In genomic region chr11:665062-665706, GRCh38 we compare ENCODE assay signal across 14 cellular contexts. TPM values are rescaled to one million over a fixed set of nuclear protein-coding genes. Genes with fewer than 3 reads are reported as not detected.
A peak's percentile ranks its signal among the peaks of the same experiment; 100 is the strongest.
DNase-seq lines count a peak whose midpoint lies in the region; ATAC-seq and TF ChIP-seq lines count a peak whose summit lies in the region.
"Had no signal": no experiment of that assay in that cellular context is flagged by ENCODE, and none has a peak within 500 bp of the region (broad histone marks: within the 10 kb centered on the region; RNA-seq: fewer than 3 reads in every experiment).

No MANE protein-coding gene starts in this region.

- peak overlapping the region; percentile 70 for H3K4me2 ChIP-seq in skeletal muscle satellite cell (ENCODE audit: low read length)

- H3K9ac ChIP-seq in skeletal muscle satellite cell (ENCODE audit: low read depth, low read length) = peak overlapping the region; percentile 34

- H3K4me3 ChIP-seq in SJCRH30 = no peak overlapping the region
- no peak overlapping the region for H3K4me3 ChIP-seq in fibroblast of villous mesenchyme (ENCODE audit: low read depth, low read length)
- H3K4me3 ChIP-seq in skeletal muscle satellite cell (ENCODE audit: low read length) = peak overlapping the region; percentile 20
- H3K4me3 ChIP-seq: cardiac muscle cell had no signal

- H3K9me3 ChIP-seq in SJCRH30 (replicated peaks) = no peaks in the 10 kb centered on the region
- H3K9me3 ChIP-seq in skeletal muscle satellite cell (replicated peaks; ENCODE audit: low read length) = no peaks in the 10 kb centered on the region

- H3K4me1 ChIP-seq in SJCRH30 (peaks cover 19% of the 10 kb centered on the region), skeletal muscle satellite cell (ENCODE audit: control insufficient read depth, insufficient read depth, low read length) (peaks cover 18% of the 10 kb centered on the region)

- ATAC-seq in HG02623 (IDR thresholded peaks at IDR 0.05; ENCODE audit: unreplicated experiment) (no peak), HG03135 (IDR thresholded peaks at IDR 0.05; ENCODE audit: unreplicated experiment) (no peak)
- ATAC-seq: activated CD8-positive, alpha-beta memory T cell treated with anti-CD3 and anti-CD28 coated beads, Interleukin-2, amount 10 ng/mL, durations not matched to agents 7 days and 5 days; natural killer cell had no signal

- H3K36me3 ChIP-seq in SJCRH30 (peaks cover 16% of the 10 kb centered on the region), skeletal muscle satellite cell (ENCODE audit: insufficient read depth, low read length) (peaks cover 15% of the 10 kb centered on the region)

- H3K27ac ChIP-seq in C4-2B = peak overlapping the region; percentile 75
- H3K27ac ChIP-seq in SJCRH30 = peak overlapping the region; percentile 96
- H3K27ac ChIP-seq: cardiac muscle cell had no signal

- DNase-seq in SJCRH30 (peak; percentile 91 to 98), fibroblast of villous mesenchyme (ENCODE audit: low read depth) (peak; percentile 96), superior temporal gyrus (ENCODE audit: extremely low spot score) (no peak), dermis blood vessel endothelial cell (no peak)
- DNase-seq: activated CD8-positive, alpha-beta memory T cell treated with anti-CD3 and anti-CD28 coated beads, Interleukin-2, amount 10 ng/mL, durations not matched to agents 7 days and 5 days; activated naive CD4-positive, alpha-beta T cell treated with Interleukin-2 at 50 U/mL for 16 hours; natural killer cell had no signal

- TF ChIP-seq CTCF in C4-2B (conservative IDR thresholded peaks at IDR 0.05) (no peak), fibroblast of villous mesenchyme (IDR thresholded peaks at IDR 0.05; ENCODE audit: insufficient read depth, low read depth, low read length) (no peak)

- H3K27me3 ChIP-seq in SJCRH30 (no peaks in the 10 kb centered on the region), skeletal muscle satellite cell (ENCODE audit: control insufficient read depth, insufficient read depth, low read length) (no peaks in the 10 kb centered on the region)
- H3K27me3 ChIP-seq: cardiac muscle cell had no signal

RNA-seq across cellular contexts. Expression of gene DRD4, which starts 28.1 kb away (rescaled TPM):
- not detected in 2 replicates for total RNA-seq in SJCRH30 (2014; rRNA removed; shearing (Covaris generic))
- not detected in 2 replicates for total RNA-seq in fibroblast of villous mesenchyme
- not detected in 2 replicates for total RNA-seq in skeletal muscle satellite cell (2012; rRNA removed)
- total RNA-seq in dermis blood vessel endothelial cell = under 0.01 TPM in 1 of 2 replicates, not detected in the other
- total RNA-seq: SK-MEL-5 had no signal

RNA-seq across cellular contexts. Expression of gene DEAF1, which starts 29.8 kb away (rescaled TPM):
- 26.6 and 33.6 TPM in 2 replicates for total RNA-seq in SJCRH30 (2014; rRNA removed; shearing (Covaris generic))
- total RNA-seq in fibroblast of villous mesenchyme (33.7 and 33.8 TPM in 2 replicates), dermis blood vessel endothelial cell (36.8 and 40.8 TPM in 2 replicates)
- 27.9 and 36.0 TPM in 2 replicates for total RNA-seq in skeletal muscle satellite cell (2012; rRNA removed)

RNA-seq across cellular contexts. Expression of gene TMEM80, which starts 30.4 kb away (rescaled TPM):
- 10.7 and 17.7 TPM in 2 replicates for total RNA-seq in SJCRH30 (2014; rRNA removed; shearing (Covaris generic))
- total RNA-seq in fibroblast of villous mesenchyme (13.0 and 16.8 TPM in 2 replicates), dermis blood vessel endothelial cell (10.7 and 12.4 TPM in 2 replicates)
- total RNA-seq in skeletal muscle satellite cell (2012; rRNA removed) = 8.1 and 8.4 TPM in 2 replicates

RNA-seq across cellular contexts. Expression of gene SCT, which starts 38.2 kb away (rescaled TPM):
- not detected in 2 replicates for total RNA-seq in SJCRH30 (2014; rRNA removed; shearing (Covaris generic))
- total RNA-seq in fibroblast of villous mesenchyme = not detected in 2 replicates
- total RNA-seq in skeletal muscle satellite cell (2012; rRNA removed) = not detected in 2 replicates
- not detected in 2 replicates for total RNA-seq in dermis blood vessel endothelial cell
- total RNA-seq: activated CD8-positive, alpha-beta memory T cell treated with anti-CD3 and anti-CD28 coated beads, Interleukin-2, amount 10 ng/mL, durations not matched to agents 7 days and 5 days; natural killer cell; sciatic nerve; SK-MEL-5 had no signal

RNA-seq across cellular contexts. Expression of gene CDHR5, which starts 40.4 kb away (rescaled TPM):
- not detected in 2 replicates for total RNA-seq in SJCRH30 (2014; rRNA removed; shearing (Covaris generic))
- total RNA-seq in fibroblast of villous mesenchyme = not detected in 2 replicates
- total RNA-seq in skeletal muscle satellite cell (2012; rRNA removed) = under 0.01 TPM in 1 of 2 replicates, not detected in the other
- total RNA-seq in dermis blood vessel endothelial cell = not detected in 2 replicates
- total RNA-seq: activated CD8-positive, alpha-beta memory T cell treated with anti-CD3 and anti-CD28 coated beads, Interleukin-2, amount 10 ng/mL, durations not matched to agents 7 days and 5 days; natural killer cell; sciatic nerve; SK-MEL-5 had no signal

Comparison
In these comparisons a context has a peak if more than half of its experiments do, and no peak if none do; other contexts are left out.
1. DNase-seq: peak in SJCRH30 (2 of 2) and fibroblast of villous mesenchyme (single experiment); none in superior temporal gyrus (single experiment) and dermis blood vessel endothelial cell (single experiment).